In genomic region chr7:37353949-37354660, GRCh38 we compare ENCODE assay signal across 10 cellular contexts.
DNase-seq lines count a peak whose midpoint lies in the region; ATAC-seq and TF ChIP-seq lines count a peak whose summit lies in the region.
"Had no signal": no experiment of that assay in that cellular context is flagged by ENCODE, and none has a peak within 500 bp of the region (broad histone marks: within the 10 kb centered on the region; RNA-seq: fewer than 3 reads in every experiment).

No MANE protein-coding gene starts in this region.

- TF ChIP-seq CTCF in DND-41 (IDR thresholded peaks at IDR 0.05; ENCODE audit: borderline replicate concordance, extremely low read depth, low read length, poor library complexity, severe bottlenecking) (no peak), OCI-LY1 (IDR thresholded peaks at IDR 0.05; ENCODE audit: low read length) (no peak), progenitor cell of endocrine pancreas (IDR thresholded peaks at IDR 0.05; ENCODE audit: unreplicated experiment) (no peak), foreskin fibroblast (IDR thresholded peaks at IDR 0.05; ENCODE audit: low read depth, low read length) (no peak)

- H2AFZ ChIP-seq in DND-41 (ENCODE audit: low read depth, low read length), result peak overlapping the region; percentile 83; the same call in 1 of the 2 replicates
- no peak overlapping the region for H2AFZ ChIP-seq in OCI-LY1 (ENCODE audit: low read length)

- DNase-seq in DND-41 (no peak), progenitor cell of endocrine pancreas (ENCODE audit: low spot score, unreplicated experiment) (no peak), foreskin fibroblast (no peak), NCI-H2227 (lab: John Stamatoyannopoulos, UW; ENCODE audit: unreplicated experiment) (no peak), RPMI8226 (no peak)
- no peak for DNase-seq in effector memory CD8-positive, alpha-beta T cell
- DNase-seq: DMS79 treated with DMSO at 0.1 percent for 48 hours, NCI-H187 had no signal

- peaks cover 7% of the 10 kb centered on the region for H3K36me3 Mint-ChIP-seq in effector memory CD8-positive, alpha-beta T cell (ENCODE audit: insufficient read depth)
- H3K36me3 Mint-ChIP-seq in progenitor cell of endocrine pancreas (ENCODE audit: insufficient read depth), result peaks cover 14% of the 10 kb centered on the region

- H3K9ac ChIP-seq in DND-41 (ENCODE audit: low read depth, low read length), result no peak overlapping the region
- no peak overlapping the region for H3K9ac ChIP-seq in OCI-LY1 (ENCODE audit: low read length)

- H3K36me3 ChIP-seq in DND-41 (ENCODE audit: insufficient read depth, low read length), result no peaks in the 10 kb centered on the region
- H3K36me3 ChIP-seq in OCI-LY1 (ENCODE audit: insufficient read depth, low read length), result no peaks in the 10 kb centered on the region; the same call in 1 of the 2 replicates

- H3K4me1 ChIP-seq in DND-41 (ENCODE audit: insufficient read depth, low read length), result peaks cover 28% of the 10 kb centered on the region
- peaks cover 28% of the 10 kb centered on the region for H3K4me1 ChIP-seq in OCI-LY1 (ENCODE audit: insufficient read depth, low read length, severe bottlenecking)

- H3F3A ChIP-seq in OCI-LY1 (ENCODE audit: insufficient read depth, low read length), result no peaks in the 10 kb centered on the region

- H3K9me3 Mint-ChIP-seq in effector memory CD8-positive, alpha-beta T cell, result no peaks in the 10 kb centered on the region
- peaks cover 8% of the 10 kb centered on the region for H3K9me3 Mint-ChIP-seq in progenitor cell of endocrine pancreas (ENCODE audit: low read depth)

- no peaks in the 10 kb centered on the region for H3K9me2 ChIP-seq in OCI-LY1 (ENCODE audit: low read depth, low read length)

- ATAC-seq in DND-41 (ENCODE audit: insufficient read depth, low read depth) (no peak), HG02938 (IDR thresholded peaks at IDR 0.05; ENCODE audit: unreplicated experiment) (no peak)
- no peak for ATAC-seq in effector memory CD8-positive, alpha-beta T cell (replicated peaks)

- peaks cover 39 to 49% of the 10 kb centered on the region in 2 donors for H3K4me1 Mint-ChIP-seq in effector memory CD8-positive, alpha-beta T cell (ENCODE audit: low read depth in 2 of 2)
- peaks cover 53% of the 10 kb centered on the region for H3K4me1 Mint-ChIP-seq in progenitor cell of endocrine pancreas (ENCODE audit: low read depth)

- H3K79me2 ChIP-seq in DND-41 (ENCODE audit: insufficient read depth, low read length) (no peaks in the 10 kb centered on the region), OCI-LY1 (ENCODE audit: insufficient read depth, low read length) (no peaks in the 10 kb centered on the region)

- H3K4me3 ChIP-seq in DND-41 (ENCODE audit: low read depth in 1 of 2, low read length in 2 of 2) (peak overlapping the region in 1 of 2 experiments; percentile 71; a peak in 1 of 4 replicates), OCI-LY1 (ENCODE audit: low read depth, low read length, poor library complexity, severe bottlenecking) (peak overlapping the region; percentile 63), foreskin fibroblast (ENCODE audit: low read depth in 1 of 2, low read length in 2 of 2) (no peak overlapping the region)

- H3K9me3 ChIP-seq in DND-41 (ENCODE audit: insufficient read depth, low read length, severe bottlenecking) (no peaks in the 10 kb centered on the region), OCI-LY1 (ENCODE audit: low read length) (no peaks in the 10 kb centered on the region)

- H4K20me1 ChIP-seq in DND-41 (ENCODE audit: insufficient read depth, low read length) (no peaks in the 10 kb centered on the region), OCI-LY1 (ENCODE audit: insufficient read depth, low read length) (no peaks in the 10 kb centered on the region)

- H3K27ac Mint-ChIP-seq in effector memory CD8-positive, alpha-beta T cell, result peak overlapping the region; percentile 92 to 95
- peak overlapping the region; percentile 93 for H3K27ac Mint-ChIP-seq in progenitor cell of endocrine pancreas

- H3K27me3 Mint-ChIP-seq in effector memory CD8-positive, alpha-beta T cell, result no peaks in the 10 kb centered on the region
- no peaks in the 10 kb centered on the region for H3K27me3 Mint-ChIP-seq in progenitor cell of endocrine pancreas

- no peaks in the 10 kb centered on the region for H3K27me3 ChIP-seq in DND-41 (ENCODE audit: insufficient read depth, low read length, poor library complexity)
- H3K27me3 ChIP-seq in OCI-LY1 (ENCODE audit: insufficient read depth, low read length), result no peaks in the 10 kb centered on the region

- H3K4me3 Mint-ChIP-seq in effector memory CD8-positive, alpha-beta T cell, result peak overlapping the region; percentile 92
- H3K4me3 Mint-ChIP-seq in progenitor cell of endocrine pancreas (ENCODE audit: low read depth), result no peak overlapping the region

- H3K4me2 ChIP-seq in DND-41 (ENCODE audit: insufficient read depth, low read length) (peak overlapping the region; percentile 97), OCI-LY1 (ENCODE audit: low read length) (peak overlapping the region; percentile 71)

- H3K27ac ChIP-seq in DND-41 (ENCODE audit: low read length) (no peak overlapping the region; the same call in 1 of the 2 replicates), OCI-LY1 (ENCODE audit: low read depth, low read length, poor library complexity, severe bottlenecking) (no peak overlapping the region)
